10 cellular contexts compared by ENCODE assay signal in genomic region chr15:52559583-52559982, GRCh38. TPM values are rescaled to one million over a fixed set of nuclear protein-coding genes. Genes with fewer than 3 reads are reported as not detected.
DNase-seq lines count a peak whose midpoint lies in the region.
"Had no signal": no experiment of that assay in that cellular context is flagged by ENCODE, and none has a peak within 500 bp of the region (broad histone marks: within the 10 kb centered on the region; RNA-seq: fewer than 3 reads in every experiment).

No MANE protein-coding gene starts in this region.

- DNase-seq in Ammon's horn (ENCODE audit: low spot score) = peak; percentile 38
- DNase-seq in HCEC 1CT = peak; percentile 76
- DNase-seq in activated CD8-positive, alpha-beta memory T cell treated with anti-CD3 and anti-CD28 coated beads, Interleukin-2, amount 50 U/mL, for 48 hours = peak; percentile 66
- no peak for DNase-seq in immature natural killer cell
- no peak for DNase-seq in NCI-H2081 (lab: John Stamatoyannopoulos, UW)
- DNase-seq in DMS153 treated with DMSO at 0.1 percent for 48 hours (lab: John Stamatoyannopoulos, UW; ENCODE audit: unreplicated experiment) = no peak
- no peak for DNase-seq in GDM1 (lab: John Stamatoyannopoulos, UW)
- DNase-seq in DMS114 treated with DMSO at 0.1 percent for 48 hours (lab: John Stamatoyannopoulos, UW; ENCODE audit: unreplicated experiment) = no peak
- DNase-seq: NCI-H2081 treated with DMSO at 0.1 percent for 48 hours, right lobe of liver had no signal

- H3K9me3 Mint-ChIP-seq in immature natural killer cell = no peaks in the 10 kb centered on the region

- H3K4me3 Mint-ChIP-seq in immature natural killer cell = peak overlapping the region in 1 of 5 donors; percentile 78

- peaks cover 42 to 84% of the 10 kb centered on the region in 2 donors for H3K4me1 Mint-ChIP-seq in immature natural killer cell

- H3K27ac Mint-ChIP-seq in immature natural killer cell = peak overlapping the region in 4 of 6 donors; percentile 28 to 87 (median 78)

- peaks cover 0 to 9% (median 5%) of the 10 kb centered on the region in 3 donors for H3K36me3 Mint-ChIP-seq in immature natural killer cell

- peaks cover 0 to 1% (median 0%) of the 10 kb centered on the region in 3 donors for H3K27me3 Mint-ChIP-seq in immature natural killer cell (ENCODE audit: low read depth in 3 of 3)

RNA-seq across cellular contexts. Expression of gene ARPP19, which starts 9.2 kb away (rescaled TPM):
- polyA plus RNA-seq in immature natural killer cell = 10 to 100 TPM; 62.9 to 88.5 (median 71.2) TPM

RNA-seq across cellular contexts. Expression of gene MYO5A, which starts 30.9 kb away (rescaled TPM):
- 10 to 100 TPM in 1 of 3 donors, 1 to 10 TPM in 2; 2.0 to 10.9 (median 5.9) TPM for polyA plus RNA-seq in immature natural killer cell

Comparison
In these comparisons a context has a peak if more than half of its experiments do, and no peak if none do; other contexts are left out.
1. DNase-seq: peak in Ammon's horn (single experiment), HCEC 1CT (single experiment) and activated CD8-positive, alpha-beta memory T cell treated with anti-CD3 and anti-CD28 coated beads, Interleukin-2, amount 50 U/mL, for 48 hours (single experiment); none in immature natural killer cell (0 of 3), NCI-H2081 (0 of 2), DMS153 treated with DMSO at 0.1 percent for 48 hours (single experiment), GDM1 (single experiment) and DMS114 treated with DMSO at 0.1 percent for 48 hours (single experiment).